In the genomic region with DNA sequence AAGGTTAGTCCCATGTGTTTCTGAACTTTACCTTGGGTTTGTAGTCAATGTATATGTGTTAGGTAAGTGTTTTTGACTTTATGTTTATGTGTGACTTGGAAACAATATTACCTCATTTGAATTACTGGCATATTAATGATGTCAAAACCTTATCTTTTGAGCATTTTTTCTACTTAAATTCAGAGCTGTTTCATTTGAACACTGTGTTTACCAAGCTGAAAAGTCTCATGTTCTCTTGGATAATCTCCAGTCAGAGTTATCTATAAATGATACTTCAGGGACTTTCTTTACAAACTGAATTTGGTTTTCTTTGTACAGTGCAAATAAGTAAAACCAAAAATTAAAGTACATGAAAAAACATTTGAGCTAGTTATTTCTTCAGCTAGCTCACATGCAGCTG, we compare ENCODE assay signal across 14 cellular contexts. TPM values are rescaled to one million over a fixed set of nuclear protein-coding genes. Genes with fewer than 3 reads are reported as not detected.
DNase-seq lines count a peak whose midpoint lies in the region; ATAC-seq and TF ChIP-seq lines count a peak whose summit lies in the region.
"Had no signal": no experiment of that assay in that cellular context is flagged by ENCODE, and none has a peak within 500 bp of the region (broad histone marks: within the 10 kb centered on the region; RNA-seq: fewer than 3 reads in every experiment).

No MANE protein-coding gene starts in this region.

- no peak for DNase-seq in SJSA1 (ENCODE audit: low read depth in 1 of 2, low spot score in 2 of 2)
- no peak for DNase-seq in heart left ventricle
- no peak for DNase-seq in osteoblast (ENCODE audit: insufficient read length, low spot score, missing footprints)
- DNase-seq in tibial nerve (ENCODE audit: low spot score in 2 of 2): no peak
- no peak for DNase-seq in activated CD4-positive, alpha-beta T cell treated with anti-CD3 and anti-CD28 coated beads, Interleukin-2, amount 50 U/mL, for 1 hour
- DNase-seq: COR-L47, Karpas-422, MG63, NCI-H1092, NCI-H510A treated with DMSO at 0.1 percent for 48 hours had no signal

- no peak for TF ChIP-seq EP300 in tibial nerve (IDR thresholded peaks at IDR 0.05)

- no peak overlapping the region for H3K27ac Mint-ChIP-seq in activated T-helper 17 cell treated with anti-CD3 and anti-CD28 coated beads, Interleukin-2, amount 50 U/mL, for 72 hours
- H3K27ac Mint-ChIP-seq: CD14-positive monocyte had no signal

- no peaks in the 10 kb centered on the region for H3K9me3 Mint-ChIP-seq in activated T-helper 17 cell treated with anti-CD3 and anti-CD28 coated beads, Interleukin-2, amount 50 U/mL, for 72 hours
- H3K9me3 Mint-ChIP-seq: CD14-positive monocyte had no signal

- peaks cover 4% of the 10 kb centered on the region for H3K27me3 Mint-ChIP-seq in activated T-helper 17 cell treated with anti-CD3 and anti-CD28 coated beads, Interleukin-2, amount 50 U/mL, for 72 hours

- no peaks in the 10 kb centered on the region for H3K4me1 Mint-ChIP-seq in activated T-helper 17 cell treated with anti-CD3 and anti-CD28 coated beads, Interleukin-2, amount 50 U/mL, for 72 hours
- H3K4me1 Mint-ChIP-seq: CD14-positive monocyte had no signal

- ATAC-seq in heart left ventricle (peak in 3 of 4 donors; percentile 23 to 48 (median 39)), HG03097 (IDR thresholded peaks at IDR 0.05; ENCODE audit: low FRiP score, unreplicated experiment) (no peak)
- ATAC-seq in activated T-helper 17 cell treated with anti-CD3 and anti-CD28 coated beads, Interleukin-2, amount 50 U/mL, for 72 hours (replicated peaks): no peak
- ATAC-seq: HepG2 had no signal

- H3K36me3 ChIP-seq in SJSA1 (no peaks in the 10 kb centered on the region), heart left ventricle (no peaks in the 10 kb centered on the region), osteoblast (ENCODE audit: insufficient read depth, low read length) (no peaks in the 10 kb centered on the region), tibial nerve (no peaks in the 10 kb centered on the region)
- H3K36me3 ChIP-seq: MG63 had no signal

- H3K36me3 Mint-ChIP-seq in activated T-helper 17 cell treated with anti-CD3 and anti-CD28 coated beads, Interleukin-2, amount 50 U/mL, for 72 hours (ENCODE audit: low read depth): no peaks in the 10 kb centered on the region
- H3K36me3 Mint-ChIP-seq: CD14-positive monocyte had no signal

- H3K4me3 Mint-ChIP-seq in activated T-helper 17 cell treated with anti-CD3 and anti-CD28 coated beads, Interleukin-2, amount 50 U/mL, for 72 hours: no peak overlapping the region
- H3K4me3 Mint-ChIP-seq: CD14-positive monocyte had no signal

- H3K9me3 ChIP-seq in SJSA1 (replicated peaks) (no peaks in the 10 kb centered on the region), heart left ventricle (no peaks in the 10 kb centered on the region), osteoblast (ENCODE audit: low read depth, low read length) (no peaks in the 10 kb centered on the region), tibial nerve (no peaks in the 10 kb centered on the region)
- H3K9me3 ChIP-seq: MG63 had no signal

- no peaks in the 10 kb centered on the region for H3K79me2 ChIP-seq in osteoblast (ENCODE audit: insufficient read depth, low read length)

- no peaks in the 10 kb centered on the region for H4K20me1 ChIP-seq in osteoblast (ENCODE audit: insufficient read depth, low read length)

- TF ChIP-seq CTCF in heart left ventricle (IDR thresholded peaks at IDR 0.05) (no peak), osteoblast (IDR thresholded peaks at IDR 0.05; ENCODE audit: extremely low read depth, low read depth, low read length) (no peak), tibial nerve (IDR thresholded peaks at IDR 0.05) (no peak)

- intact Hi-C loops in heart left ventricle (cut with DNase I): no loop called here

- TF ChIP-seq POLR2A in heart left ventricle (IDR thresholded peaks at IDR 0.05): no peak
- no peak for TF ChIP-seq POLR2A in tibial nerve (IDR thresholded peaks at IDR 0.05)

- H3K4me1 ChIP-seq in SJSA1 (replicated peaks) (peaks cover 70% of the 10 kb centered on the region), heart left ventricle (peaks cover 0 to 8% (median 5%) of the 10 kb centered on the region in 12 donors), osteoblast (ENCODE audit: insufficient read depth, low read length) (peaks cover 7% of the 10 kb centered on the region), tibial nerve (peaks cover 0 to 15% (median 0%) of the 10 kb centered on the region in 4 donors)

- H3K4me2 ChIP-seq in osteoblast (ENCODE audit: insufficient read depth, low read length): peak overlapping the region; percentile 75

- peak overlapping the region; percentile 66 for H3K27ac ChIP-seq in SJSA1
- peak overlapping the region in 11 of 12 donors; percentile 41 to 84 (median 72) for H3K27ac ChIP-seq in heart left ventricle
- peak overlapping the region; percentile 65 for H3K27ac ChIP-seq in osteoblast (ENCODE audit: low read depth, low read length)
- H3K27ac ChIP-seq in tibial nerve: peak overlapping the region in 3 of 4 donors; percentile 5 to 60 (median 41)

- H3K27me3 ChIP-seq in SJSA1 (replicated peaks): no peaks in the 10 kb centered on the region
- no peaks in the 10 kb centered on the region for H3K27me3 ChIP-seq in heart left ventricle
- no peaks in the 10 kb centered on the region for H3K27me3 ChIP-seq in osteoblast (ENCODE audit: insufficient read depth, low read length)
- H3K27me3 ChIP-seq in tibial nerve: no peaks in the 10 kb centered on the region
- H3K27me3 ChIP-seq: MG63 had no signal

- peak overlapping the region; percentile 36 for H2AFZ ChIP-seq in osteoblast (ENCODE audit: low read length)

- H3K4me3 ChIP-seq in SJSA1 (no peak overlapping the region), heart left ventricle (peak overlapping the region in 3 of 12 donors; percentile 24 to 33 (median 30)), osteoblast (ENCODE audit: insufficient read depth, low read length) (peak overlapping the region; percentile 46), tibial nerve (no peak overlapping the region)
- H3K4me3 ChIP-seq: MG63 had no signal

RNA-seq across cellular contexts. Expression of a gene that starts 30.0 kb away (rescaled TPM):
- 57.6 and 69.7 TPM in 2 replicates for total RNA-seq in SJSA1 (2014; rRNA removed; shearing (Covaris generic))
- 10 to 100 TPM; 27.5 to 87.8 (median 61.6) TPM for total RNA-seq in heart left ventricle
- polyA plus RNA-seq in heart left ventricle: 10 to 100 TPM; 14.8 to 29.9 TPM
- total RNA-seq in osteoblast: 182 and 243 TPM in 2 replicates
- 100 to 1,000 TPM; 232 to 412 (median 327) TPM for total RNA-seq in tibial nerve
- under 1 TPM in 1 of 2 donors, not detected in 1; 0.05 TPM for total RNA-seq in activated T-helper 17 cell treated with anti-CD3 and anti-CD28 coated beads, Interleukin-2, amount 50 U/mL, for 72 hours
- polyA plus RNA-seq: CD14-positive monocyte had no signal

Comparison
In these comparisons a context has a peak if more than half of its experiments do, and no peak if none do; other contexts are left out.
1. ATAC-seq: peak in heart left ventricle (3 of 4); none in HG03097 (single experiment) and activated T-helper 17 cell treated with anti-CD3 and anti-CD28 coated beads, Interleukin-2, amount 50 U/mL, for 72 hours (single experiment).
2. RNA of a gene that starts 30.0 kb away (total RNA-seq): 232 to 412 TPM in tibial nerve, 182 to 243 TPM in osteoblast, 27.5 to 87.8 TPM in heart left ventricle and 57.6 to 69.7 TPM in SJSA1; 0.05 TPM in activated T-helper 17 cell treated with anti-CD3 and anti-CD28 coated beads, Interleukin-2, amount 50 U/mL, for 72 hours; every median in the first group is over 10 times any median in the second.
3. Peak in every context shown above with its lines, with median percentiles within 50 percentile points of each other: H3K27ac ChIP-seq.